Comparison of ENCODE assay signal across 16 cellular contexts in the genomic region with DNA sequence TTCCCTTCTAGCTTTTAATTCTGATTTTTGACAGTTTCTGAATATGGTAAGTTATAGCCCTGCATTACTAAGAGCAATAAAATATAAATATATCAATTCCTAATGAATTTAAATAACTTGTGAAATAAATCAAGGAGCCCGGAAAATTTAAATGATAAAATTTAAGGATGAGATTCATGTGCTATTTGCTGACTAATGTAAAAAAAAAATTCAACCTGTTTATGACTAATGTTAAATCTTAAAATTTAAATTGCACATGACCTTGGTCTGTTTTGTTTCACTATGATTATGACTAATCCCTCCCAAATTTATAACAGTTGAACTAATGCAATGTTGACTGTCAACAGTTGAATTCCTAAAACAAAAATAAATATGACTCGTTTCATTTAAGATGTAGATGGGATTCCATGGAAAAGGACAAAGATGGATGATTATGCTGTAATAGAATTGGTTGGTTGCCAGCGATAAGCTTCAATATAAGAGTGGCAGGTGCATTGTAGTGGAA.
DNase-seq lines count a peak whose midpoint lies in the region; ATAC-seq, FAIRE-seq and TF ChIP-seq lines count a peak whose summit lies in the region.
"Had no signal": no experiment of that assay in that cellular context is flagged by ENCODE, and none has a peak within 500 bp of the region (broad histone marks: within the 10 kb centered on the region; RNA-seq: fewer than 3 reads in every experiment).

No MANE protein-coding gene starts in this region.

- H3K4me1 ChIP-seq in SK-N-SH (ENCODE audit: control insufficient read depth in 1 of 2, insufficient read depth in 2 of 2, low read depth in 1 of 2, low read length in 1 of 2) (no peaks in the 10 kb centered on the region), small intestine (ENCODE audit: control insufficient read depth in 2 of 2, insufficient read depth in 1 of 2, low read depth in 1 of 2, low read length in 1 of 2) (no peaks in the 10 kb centered on the region)
- H3K4me1 ChIP-seq: BLaER1 treated with 17β-estradiol and CSF1 and Interleukin-3, amounts not matched to agents 10 nM and 100 nM; HAP-1 had no signal

- 46% methylated on average over 3 of the region's 3 CpGs for WGBS in SK-N-SH (ENCODE audit: low lambda C conversion rate)
- 75 to 81% (median 79%) methylated on average over 3 of the region's 3 CpGs for WGBS in small intestine, 3 donors

- H2AFZ ChIP-seq in SK-N-SH (ENCODE audit: low read depth) = no peak overlapping the region
- H2AFZ ChIP-seq: GM23248 had no signal

- ATAC-seq in SK-N-SH treated with all-trans-retinoic acid at 6 μM for 48 hours (no peak), GM21367 (IDR thresholded peaks at IDR 0.05; ENCODE audit: unreplicated experiment) (no peak)
- ATAC-seq: CD8-positive, alpha-beta T cell; GM12878 had no signal

- POLR2A ChIA-PET in SK-N-SH (lab: Yijun Ruan, JAX) = no interaction called here

- no peaks in the 10 kb centered on the region for H3K9me2 ChIP-seq in SK-N-SH

- no peak for FAIRE-seq in small intestine (lab: Jason Lieb, UNC)
- FAIRE-seq: GM12878 had no signal

- DNase-seq in SK-N-SH (no peak), amniotic epithelial cell (ENCODE audit: low read depth) (peak; percentile 58), fibroblast of mammary gland (ENCODE audit: low read depth) (peak; percentile 7), small intestine (no peak), DMS53 (lab: John Stamatoyannopoulos, UW) (no peak)
- DNase-seq: 8988T; Calu3; CD8-positive, alpha-beta T cell; DND-41; EL; GM23248 had no signal

- no peak for TF ChIP-seq CTCF in SK-N-SH (IDR thresholded peaks at IDR 0.05)
- TF ChIP-seq CTCF in fibroblast of mammary gland (conservative IDR thresholded peaks at IDR 0.05; ENCODE audit: control insufficient read depth, insufficient read depth, low read depth, low read length) = no peak

- H3K9me3 ChIP-seq in SK-N-SH (no peaks in the 10 kb centered on the region), small intestine (ENCODE audit: control insufficient read depth, low read depth) (peaks cover 1% of the 10 kb centered on the region)
- H3K9me3 ChIP-seq: HAP-1 had no signal

- H3F3A ChIP-seq in SK-N-SH (replicated peaks; ENCODE audit: insufficient read depth) = no peaks in the 10 kb centered on the region

- H3K4me3 ChIP-seq in SK-N-SH (ENCODE audit: low read depth in 2 of 2, low read length in 1 of 2) (no peak overlapping the region), fibroblast of mammary gland (ENCODE audit: control insufficient read depth, low read depth, low read length) (no peak overlapping the region), small intestine (ENCODE audit: low read depth in 1 of 2, low read length in 2 of 2) (no peak overlapping the region)
- H3K4me3 ChIP-seq: BLaER1 treated with 17β-estradiol and CSF1 and Interleukin-3, amounts not matched to agents 10 nM and 100 nM; GM12878; GM23248; HAP-1 had no signal

- no peak for TF ChIP-seq EP300 in SK-N-SH (IDR thresholded peaks at IDR 0.05; ENCODE audit: borderline replicate concordance in 1 of 2, low read depth in 1 of 2, low read length in 1 of 2)

- CTCF ChIA-PET in SK-N-SH (lab: Yijun Ruan, JAX) = no interaction called here

- no peak overlapping the region for H3K4me2 ChIP-seq in SK-N-SH
- H3K4me2 ChIP-seq: BLaER1 treated with 17β-estradiol and CSF1 and Interleukin-3, amounts not matched to agents 10 nM and 100 nM had no signal

- TF ChIP-seq RAD21 in SK-N-SH (IDR thresholded peaks at IDR 0.05; ENCODE audit: low read length) = no peak

- no peak overlapping the region for H3K27ac ChIP-seq in SK-N-SH (ENCODE audit: low read depth in 2 of 2, low read length in 1 of 2)
- no peak overlapping the region for H3K27ac ChIP-seq in small intestine (ENCODE audit: low read depth in 1 of 2, low read length in 1 of 2)
- H3K27ac ChIP-seq: BLaER1 treated with 17β-estradiol and CSF1 and Interleukin-3, amounts not matched to agents 10 nM and 100 nM; GM23248 had no signal

- no peak overlapping the region for H3K9ac ChIP-seq in SK-N-SH
- H3K9ac ChIP-seq: BLaER1 treated with 17β-estradiol and CSF1 and Interleukin-3, amounts not matched to agents 10 nM and 100 nM; GM23248 had no signal

- H3K79me2 ChIP-seq in SK-N-SH (ENCODE audit: insufficient read depth) = no peaks in the 10 kb centered on the region

- no peaks in the 10 kb centered on the region for H3K27me3 ChIP-seq in SK-N-SH (ENCODE audit: insufficient read depth)
- no peaks in the 10 kb centered on the region for H3K27me3 ChIP-seq in small intestine (ENCODE audit: control insufficient read depth in 2 of 2, insufficient read depth in 2 of 2, low read length in 2 of 2)
- H3K27me3 ChIP-seq: BLaER1 treated with 17β-estradiol and CSF1 and Interleukin-3, amounts not matched to agents 10 nM and 100 nM had no signal

- H4K20me1 ChIP-seq in SK-N-SH (ENCODE audit: insufficient read depth) = no peaks in the 10 kb centered on the region
- H4K20me1 ChIP-seq: BLaER1 treated with 17β-estradiol and CSF1 and Interleukin-3, amounts not matched to agents 10 nM and 100 nM had no signal

- H3K36me3 ChIP-seq in SK-N-SH (replicated peaks in 1 of 2; ENCODE audit: control insufficient read depth in 1 of 2, insufficient read depth in 2 of 2, low read length in 1 of 2) (no peaks in the 10 kb centered on the region), small intestine (ENCODE audit: control insufficient read depth in 2 of 2, insufficient read depth in 2 of 2, low read length in 2 of 2) (no peaks in the 10 kb centered on the region)
- H3K36me3 ChIP-seq: HAP-1 had no signal

TF ChIP-seq in SK-N-SH treated with all-trans-retinoic acid at 6 μM for 48 hours, 23 proteins besides CTCF, POLR2A, EP300 and RAD21 (continues in another document):
- no peak for TF ChIP-seq POU6F1 (CRISPR knock-in tag; IDR thresholded peaks at IDR 0.05; ENCODE audit: borderline replicate concordance, low read depth)
- no peak for TF ChIP-seq BACH2 (CRISPR knock-in tag; IDR thresholded peaks at IDR 0.05; ENCODE audit: borderline replicate concordance)
- TF ChIP-seq, protein P1, sequence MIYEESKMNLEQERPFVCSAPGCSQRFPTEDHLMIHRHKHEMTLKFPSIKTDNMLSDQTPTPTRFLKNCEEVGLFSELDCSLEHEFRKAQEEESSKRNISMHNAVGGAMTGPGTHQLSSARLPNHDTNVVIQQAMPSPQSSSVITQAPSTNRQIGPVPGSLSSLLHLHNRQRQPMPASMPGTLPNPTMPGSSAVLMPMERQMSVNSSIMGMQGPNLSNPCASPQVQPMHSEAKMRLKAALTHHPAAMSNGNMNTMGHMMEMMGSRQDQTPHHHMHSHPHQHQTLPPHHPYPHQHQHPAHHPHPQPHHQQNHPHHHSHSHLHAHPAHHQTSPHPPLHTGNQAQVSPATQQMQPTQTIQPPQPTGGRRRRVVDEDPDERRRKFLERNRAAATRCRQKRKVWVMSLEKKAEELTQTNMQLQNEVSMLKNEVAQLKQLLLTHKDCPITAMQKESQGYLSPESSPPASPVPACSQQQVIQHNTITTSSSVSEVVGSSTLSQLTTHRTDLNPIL (CRISPR knock-in tag; IDR thresholded peaks at IDR 0.05; ENCODE audit: low read depth) = peak; percentile 48; the same call in 1 of the 2 replicates
- no peak for TF ChIP-seq ZFP30 (CRISPR knock-in tag; IDR thresholded peaks at IDR 0.05)
- TF ChIP-seq ESRRG (CRISPR knock-in tag; IDR thresholded peaks at IDR 0.05) = no peak
- no peak for TF ChIP-seq SNAI2 (CRISPR knock-in tag; IDR thresholded peaks at IDR 0.05)

TF ChIP-seq in SK-N-SH, 30 proteins besides CTCF, POLR2A, EP300 and RAD21:
- TF ChIP-seq, protein P2, sequence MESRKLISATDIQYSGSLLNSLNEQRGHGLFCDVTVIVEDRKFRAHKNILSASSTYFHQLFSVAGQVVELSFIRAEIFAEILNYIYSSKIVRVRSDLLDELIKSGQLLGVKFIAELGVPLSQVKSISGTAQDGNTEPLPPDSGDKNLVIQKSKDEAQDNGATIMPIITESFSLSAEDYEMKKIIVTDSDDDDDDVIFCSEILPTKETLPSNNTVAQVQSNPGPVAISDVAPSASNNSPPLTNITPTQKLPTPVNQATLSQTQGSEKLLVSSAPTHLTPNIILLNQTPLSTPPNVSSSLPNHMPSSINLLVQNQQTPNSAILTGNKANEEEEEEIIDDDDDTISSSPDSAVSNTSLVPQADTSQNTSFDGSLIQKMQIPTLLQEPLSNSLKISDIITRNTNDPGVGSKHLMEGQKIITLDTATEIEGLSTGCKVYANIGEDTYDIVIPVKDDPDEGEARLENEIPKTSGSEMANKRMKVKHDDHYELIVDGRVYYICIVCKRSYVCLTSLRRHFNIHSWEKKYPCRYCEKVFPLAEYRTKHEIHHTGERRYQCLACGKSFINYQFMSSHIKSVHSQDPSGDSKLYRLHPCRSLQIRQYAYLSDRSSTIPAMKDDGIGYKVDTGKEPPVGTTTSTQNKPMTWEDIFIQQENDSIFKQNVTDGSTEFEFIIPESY (IDR thresholded peaks at IDR 0.05; ENCODE audit: borderline replicate concordance, low read depth) = no peak
- TF ChIP-seq, protein P3, sequence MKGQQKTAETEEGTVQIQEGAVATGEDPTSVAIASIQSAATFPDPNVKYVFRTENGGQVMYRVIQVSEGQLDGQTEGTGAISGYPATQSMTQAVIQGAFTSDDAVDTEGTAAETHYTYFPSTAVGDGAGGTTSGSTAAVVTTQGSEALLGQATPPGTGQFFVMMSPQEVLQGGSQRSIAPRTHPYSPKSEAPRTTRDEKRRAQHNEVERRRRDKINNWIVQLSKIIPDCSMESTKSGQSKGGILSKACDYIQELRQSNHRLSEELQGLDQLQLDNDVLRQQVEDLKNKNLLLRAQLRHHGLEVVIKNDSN (IDR thresholded peaks at IDR 0.05; ENCODE audit: borderline replicate concordance, low read depth) = no peak
- no peak for TF ChIP-seq CHD2 (IDR thresholded peaks at IDR 0.05; ENCODE audit: low read length, partially characterized antibody)
- TF ChIP-seq RXRA (IDR thresholded peaks at IDR 0.05; ENCODE audit: borderline replicate concordance, low read depth) = no peak
- TF ChIP-seq POLR2AphosphoS5 (IDR thresholded peaks at IDR 0.05; ENCODE audit: low read depth, low read length) = no peak
- TF ChIP-seq NRF1 (IDR thresholded peaks at IDR 0.05; ENCODE audit: low read depth, low read length) = no peak
- TF ChIP-seq, protein P4, sequence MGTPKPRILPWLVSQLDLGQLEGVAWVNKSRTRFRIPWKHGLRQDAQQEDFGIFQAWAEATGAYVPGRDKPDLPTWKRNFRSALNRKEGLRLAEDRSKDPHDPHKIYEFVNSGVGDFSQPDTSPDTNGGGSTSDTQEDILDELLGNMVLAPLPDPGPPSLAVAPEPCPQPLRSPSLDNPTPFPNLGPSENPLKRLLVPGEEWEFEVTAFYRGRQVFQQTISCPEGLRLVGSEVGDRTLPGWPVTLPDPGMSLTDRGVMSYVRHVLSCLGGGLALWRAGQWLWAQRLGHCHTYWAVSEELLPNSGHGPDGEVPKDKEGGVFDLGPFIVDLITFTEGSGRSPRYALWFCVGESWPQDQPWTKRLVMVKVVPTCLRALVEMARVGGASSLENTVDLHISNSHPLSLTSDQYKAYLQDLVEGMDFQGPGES (IDR thresholded peaks at IDR 0.05; ENCODE audit: low read depth, low read length) = no peak

Comparison
In these comparisons a context has a peak if more than half of its experiments do, and no peak if none do; other contexts are left out.
1. DNase-seq: peak in amniotic epithelial cell (single experiment) and fibroblast of mammary gland (single experiment); none in SK-N-SH (single experiment), small intestine (single experiment) and DMS53 (single experiment).